20 cellular contexts compared by ENCODE assay signal in the genomic region with DNA sequence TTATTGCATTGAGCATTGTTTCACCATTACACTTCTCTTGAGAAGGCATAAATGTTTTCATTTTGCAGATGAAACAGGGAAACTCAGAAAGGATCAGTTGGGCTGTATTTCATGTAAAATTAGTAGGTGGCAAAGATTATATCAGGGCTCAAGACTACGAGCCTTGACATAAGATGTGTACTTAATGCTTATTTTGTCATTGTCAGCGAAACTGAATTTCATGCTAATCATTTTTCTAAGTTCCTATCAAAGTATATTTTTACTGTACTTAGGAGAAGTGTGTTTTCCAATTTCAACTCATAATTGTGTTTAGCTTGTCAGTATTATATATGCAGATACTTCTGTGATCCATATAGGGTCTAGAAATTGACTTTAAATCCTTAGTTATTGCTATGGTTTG.
DNase-seq lines count a peak whose midpoint lies in the region; ATAC-seq, FAIRE-seq and TF ChIP-seq lines count a peak whose summit lies in the region.
"Had no signal": no experiment of that assay in that cellular context is flagged by ENCODE, and none has a peak within 500 bp of the region (broad histone marks: within the 10 kb centered on the region; RNA-seq: fewer than 3 reads in every experiment).

No MANE protein-coding gene starts in this region.

- 2% methylated on average over 2 of the region's 2 CpGs for WGBS in HepG2 (ENCODE audit: low lambda C conversion rate)
- 59% methylated on average over 2 of the region's 2 CpGs for WGBS in right lobe of liver (ENCODE audit: insufficient coverage, low coverage, low lambda C conversion rate, missing lambda C conversion rate)
- 2% methylated on average over 2 of the region's 2 CpGs for WGBS in K562 (ENCODE audit: insufficient coverage, low coverage, missing lambda C conversion rate)
- 90 to 100% methylated on average over 2 of the region's 2 CpGs for WGBS in gastroesophageal sphincter (ENCODE audit: low coverage in 1 of 2), 2 donors

- H3K4me2 ChIP-seq in HepG2 (ENCODE audit: low read depth, low read length) (no peak overlapping the region), K562 (ENCODE audit: insufficient read depth, low read length) (no peak overlapping the region)
- H3K4me2 ChIP-seq: BLaER1 had no signal

- H3K9me3 ChIP-seq in HepG2 (ENCODE audit: low read length) (no peaks in the 10 kb centered on the region), right lobe of liver (no peaks in the 10 kb centered on the region), K562 (replicated peaks; ENCODE audit: control insufficient read depth, insufficient read depth, low read depth, low read length) (no peaks in the 10 kb centered on the region; the same call in 1 of the 2 replicates), gastroesophageal sphincter (no peaks in the 10 kb centered on the region)
- H3K9me3 ChIP-seq: BE2C, BLaER1, Caco-2 had no signal

- no peak overlapping the region for H3K9ac ChIP-seq in HepG2 (ENCODE audit: insufficient read depth, low read depth, low read length)
- no peak overlapping the region for H3K9ac ChIP-seq in K562 (ENCODE audit: insufficient read depth in 1 of 2, low read depth in 2 of 2, low read length in 2 of 2)
- H3K9ac ChIP-seq: BLaER1 had no signal

- no peak overlapping the region for H3K27ac Mint-ChIP-seq in CD14-positive monocyte
- H3K27ac Mint-ChIP-seq: CD4-positive, alpha-beta T cell; CD8-positive, alpha-beta T cell had no signal

- FAIRE-seq in HepG2 (lab: Jason Lieb, UNC), result no peak
- FAIRE-seq in K562 (lab: Jason Lieb, UNC), result no peak
- FAIRE-seq: D721Med, G401.6, GM12891, GM19239 had no signal

- H3K4me1 Mint-ChIP-seq in CD14-positive monocyte, result no peaks in the 10 kb centered on the region

- H2AFZ ChIP-seq in HepG2 (ENCODE audit: low read length) (no peak overlapping the region), K562 (ENCODE audit: low read depth, low read length) (no peak overlapping the region)

- H3K4me3 ChIP-seq in HepG2 (replicated peaks in 1 of 3; ENCODE audit: insufficient read depth in 1 of 3, low read depth in 2 of 3, low read length in 3 of 3) (no peak overlapping the region), right lobe of liver (no peak overlapping the region), K562 (no peak overlapping the region), gastroesophageal sphincter (no peak overlapping the region)
- H3K4me3 ChIP-seq: BLaER1 had no signal

- H3K27ac ChIP-seq in HepG2 (ENCODE audit: extremely low read length, insufficient read depth, low read length) (no peak overlapping the region), right lobe of liver (no peak overlapping the region), K562 (ENCODE audit: extremely low read depth, low read depth, low read length) (no peak overlapping the region), gastroesophageal sphincter (no peak overlapping the region)
- H3K27ac ChIP-seq: 22Rv1, BLaER1 had no signal

- no peak for TF ChIP-seq CTCF in HepG2 (CRISPR knock-in tag; IDR thresholded peaks at IDR 0.05)
- TF ChIP-seq CTCF in right lobe of liver (IDR thresholded peaks at IDR 0.05), result no peak
- TF ChIP-seq CTCF in K562 (IDR thresholded peaks at IDR 0.05 in 2 of 3, conservative IDR thresholded peaks at IDR 0.05 in 1 of 3; ENCODE audit: insufficient read depth in 2 of 3, low read depth in 1 of 3, low read length in 3 of 3), result no peak
- TF ChIP-seq CTCF in gastroesophageal sphincter (IDR thresholded peaks at IDR 0.05), result no peak
- TF ChIP-seq CTCF in CD14-positive monocyte (IDR thresholded peaks at IDR 0.05), result no peak

- in situ Hi-C loops in HepG2 (cut with HindIII; ENCODE audit: extremely low pct_ligation_motif_present, low pct_unique_long_range_greater_than_20kb), result no loop called here
- in situ Hi-C loops in K562 (cut with MboI), result no loop called here

- H3K4me3 Mint-ChIP-seq in CD14-positive monocyte, result no peak overlapping the region
- H3K4me3 Mint-ChIP-seq: CD4-positive, alpha-beta T cell; CD8-positive, alpha-beta T cell had no signal

- TF ChIP-seq POLR2A in HepG2 (IDR thresholded peaks at IDR 0.05; ENCODE audit: insufficient read depth in 1 of 2, low read depth in 2 of 2, low read length in 2 of 2) (no peak), right lobe of liver (IDR thresholded peaks at IDR 0.05) (no peak), K562 (conservative IDR thresholded peaks at IDR 0.05) (no peak), gastroesophageal sphincter (IDR thresholded peaks at IDR 0.05) (no peak)

- no peak for DNase-seq in HepG2 (ENCODE audit: low spot score)
- DNase-seq in right lobe of liver, result no peak
- DNase-seq in K562 (ENCODE audit: extremely low read depth in 1 of 4, low spot score in 3 of 4), result no peak
- DNase-seq in CD14-positive monocyte (ENCODE audit: low spot score), result no peak
- DNase-seq: ACHN; BE2C; C1 segment of cervical spinal cord; Caco-2; Calu3; CD4-positive, alpha-beta T cell; CD8-positive, alpha-beta T cell; DMS79 treated with DMSO at 0.1 percent for 48 hours; GF-D8 had no signal

- POLR2A ChIA-PET in HepG2 (lab: Yijun Ruan, JAX) (no interaction called here), K562 (lab: Yijun Ruan, JAX) (no interaction called here)

- H3K36me3 Mint-ChIP-seq in CD14-positive monocyte, result no peaks in the 10 kb centered on the region
- H3K36me3 Mint-ChIP-seq: CD8-positive, alpha-beta T cell had no signal

- no peak for TF ChIP-seq RAD21 in HepG2 (CRISPR knock-in tag; IDR thresholded peaks at IDR 0.05)
- no peak for TF ChIP-seq RAD21 in K562 (CRISPR knock-in tag; conservative IDR thresholded peaks at IDR 0.05 in 1 of 2, IDR thresholded peaks at IDR 0.05 in 1 of 2)

- peaks cover 3 to 11% (median 7%) of the 10 kb centered on the region in 7 donors for H3K9me3 Mint-ChIP-seq in CD14-positive monocyte

- H3K9me1 ChIP-seq in K562 (ENCODE audit: control insufficient read depth, insufficient read depth, low read length), result no peaks in the 10 kb centered on the region

- intact Hi-C loops in HepG2 (cut with micrococcal nuclease; ENCODE audit: unreplicated experiment) (no loop called here), right lobe of liver (cut with DNase I) (no loop called here), K562 (cut with micrococcal nuclease) (no loop called here), CD14-positive monocyte (cut with micrococcal nuclease) (no loop called here)

- TF ChIP-seq EP300 in HepG2 (IDR thresholded peaks at IDR 0.05; ENCODE audit: low read depth in 2 of 2, low read length in 2 of 2) (no peak), HepG2 (CRISPR knock-in tag; IDR thresholded peaks at IDR 0.05; ENCODE audit: borderline replicate concordance) (no peak), K562 (IDR thresholded peaks at IDR 0.05; ENCODE audit: low read length) (no peak), gastroesophageal sphincter (IDR thresholded peaks at IDR 0.05) (no peak)

- H4K20me1 ChIP-seq in HepG2 (ENCODE audit: insufficient read depth, low read length) (no peaks in the 10 kb centered on the region), K562 (replicated peaks; ENCODE audit: control insufficient read depth, insufficient read depth, low read length) (no peaks in the 10 kb centered on the region)
- H4K20me1 ChIP-seq: BLaER1 had no signal

- no TSS peak for BruUV-seq in HepG2 (replicated peaks; lab: Mats Ljungman, UMichigan)
- no TSS peak for BruUV-seq in K562 (replicated peaks; lab: Mats Ljungman, UMichigan)

- H3K79me2 ChIP-seq in HepG2 (ENCODE audit: insufficient read depth, low read length) (no peaks in the 10 kb centered on the region), K562 (ENCODE audit: control insufficient read depth, insufficient read depth, low read length) (no peaks in the 10 kb centered on the region)

- CTCF ChIA-PET in HepG2 (lab: Yijun Ruan, JAX; ENCODE audit: low intra/inter-chr PET ratio, low total read pairs), result no interaction called here
- CTCF ChIA-PET in K562 (lab: Yijun Ruan, JAX; ENCODE audit: low intra/inter-chr PET ratio), result no interaction called here

- H3K36me3 ChIP-seq in HepG2 (replicated peaks in 1 of 2; ENCODE audit: control insufficient read depth in 1 of 2, insufficient read depth in 2 of 2, low read length in 2 of 2) (no peaks in the 10 kb centered on the region), right lobe of liver (no peaks in the 10 kb centered on the region), K562 (ENCODE audit: control insufficient read depth, insufficient read depth, low read length) (no peaks in the 10 kb centered on the region), gastroesophageal sphincter (no peaks in the 10 kb centered on the region)
- H3K36me3 ChIP-seq: BE2C, BLaER1 had no signal

- H3K4me1 ChIP-seq in HepG2 (ENCODE audit: insufficient read depth, low read length) (no peaks in the 10 kb centered on the region), right lobe of liver (no peaks in the 10 kb centered on the region), K562 (replicated peaks in 1 of 2; ENCODE audit: control insufficient read depth in 2 of 2, insufficient read depth in 2 of 2, low read length in 2 of 2) (no peaks in the 10 kb centered on the region), gastroesophageal sphincter (peaks cover 0 to 4% (median 0%) of the 10 kb centered on the region in 3 donors)
- H3K4me1 ChIP-seq: BE2C, Caco-2 had no signal

- H3K27me3 Mint-ChIP-seq in CD14-positive monocyte (ENCODE audit: low read depth in 3 of 3), result peaks cover 0 to 1% (median 0%) of the 10 kb centered on the region in 3 donors
- H3K27me3 Mint-ChIP-seq: CD4-positive, alpha-beta T cell had no signal

- no peaks in the 10 kb centered on the region for H3K27me3 ChIP-seq in HepG2 (ENCODE audit: control insufficient read depth in 1 of 2, insufficient read depth in 2 of 2, low read length in 2 of 2)
- H3K27me3 ChIP-seq in right lobe of liver, result no peaks in the 10 kb centered on the region
- no peaks in the 10 kb centered on the region for H3K27me3 ChIP-seq in K562 (ENCODE audit: control insufficient read depth in 2 of 2, insufficient read depth in 2 of 2, low read length in 2 of 2)
- H3K27me3 ChIP-seq in gastroesophageal sphincter, result no peaks in the 10 kb centered on the region
- H3K27me3 ChIP-seq: BE2C, BLaER1 had no signal

- ATAC-seq in HepG2 (no peak), right lobe of liver (no peak), K562 (no peak), gastroesophageal sphincter (no peak)
- ATAC-seq: CD8-positive, alpha-beta T cell had no signal

TF ChIP-seq in HepG2, 621 proteins besides CTCF, POLR2A, EP300 and RAD21:
- TF ChIP-seq FOXM1 (CRISPR knock-in tag; IDR thresholded peaks at IDR 0.05) (no peak), MAFF (IDR thresholded peaks at IDR 0.05; ENCODE audit: low read depth, low read length) (peak; percentile 77), MAFK (conservative IDR thresholded peaks at IDR 0.05 in 1 of 2, IDR thresholded peaks at IDR 0.05 in 1 of 2; ENCODE audit: low read length in 2 of 2) (peak; percentile 75 to 85)
TF ChIP-seq in HepG2: peak in this region for 2.

TF ChIP-seq in K562, 482 proteins besides CTCF, POLR2A, EP300 and RAD21:
- TF ChIP-seq NCOA6 (IDR thresholded peaks at IDR 0.05) (no peak), ZNF316 (IDR thresholded peaks at IDR 0.05) (peak; percentile 49; the same call in 1 of the 2 replicates)
